ENCODE assay signal across 1 cellular context in genomic region chr5:134906811-134907210, GRCh38.
TF ChIP-seq lines count a peak whose summit lies in the region.

No MANE protein-coding gene starts in this region.

TF ChIP-seq in GM23338, 12 proteins besides CTCF, POLR2A, EP300 and RAD21 (continued from another document):
- TF ChIP-seq REST (IDR thresholded peaks at IDR 0.05; ENCODE audit: unreplicated experiment) (no peak), STAT1 (IDR thresholded peaks at IDR 0.05; ENCODE audit: unreplicated experiment) (no peak), EZH2 (IDR thresholded peaks at IDR 0.05; ENCODE audit: low read depth, unreplicated experiment) (no peak), ZNF462 (CRISPR knock-in tag; IDR thresholded peaks at IDR 0.05) (no peak), ETS1 (IDR thresholded peaks at IDR 0.05) (no peak), NANOG (IDR thresholded peaks at IDR 0.05; ENCODE audit: borderline replicate concordance) (no peak)
